Comparison of ENCODE assay signal across 22 cellular contexts in the genomic region with DNA sequence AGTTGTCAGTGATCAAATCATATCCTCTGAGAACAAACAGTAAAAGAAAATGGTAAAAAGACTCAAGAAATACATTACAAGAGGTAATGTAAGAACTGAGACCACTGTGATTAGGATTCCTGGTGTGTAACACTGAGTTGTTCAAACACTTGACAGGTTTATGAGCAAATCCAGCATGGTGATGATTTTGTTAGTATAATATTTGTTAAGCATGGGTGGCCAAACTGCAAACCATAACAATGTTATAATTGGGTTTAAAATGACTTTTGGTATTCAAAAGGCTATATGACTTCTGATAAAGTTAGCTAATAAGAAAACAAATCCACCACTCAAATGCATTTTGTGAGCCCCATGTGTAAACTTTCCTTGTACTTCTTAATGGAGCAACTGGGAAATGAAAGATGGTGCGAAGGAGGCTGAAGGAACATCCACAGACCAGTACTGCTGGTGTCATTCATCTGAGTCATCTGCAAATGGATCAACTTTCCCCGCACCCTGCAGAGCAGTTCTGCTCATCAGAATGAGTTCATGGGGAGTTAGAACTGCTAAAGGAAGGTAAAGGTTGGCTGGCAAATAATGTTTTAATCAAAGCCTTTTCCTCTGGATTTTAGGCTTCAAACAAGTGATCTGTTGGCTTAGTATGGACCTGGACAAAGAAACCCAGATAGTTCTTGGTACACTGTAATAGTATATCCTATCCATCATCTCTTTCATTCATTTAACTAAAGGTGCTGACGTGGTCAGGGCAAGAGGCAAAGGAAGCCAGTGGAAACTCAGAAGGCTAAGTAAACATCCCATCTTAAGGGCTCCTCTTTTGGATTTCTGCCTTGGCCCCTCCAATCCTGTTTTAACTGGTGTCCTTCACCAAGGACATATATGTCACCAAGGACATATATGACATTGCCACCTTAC. TPM values are rescaled to one million over a fixed set of nuclear protein-coding genes. Genes with fewer than 3 reads are reported as not detected.
A peak's percentile ranks its signal among the peaks of the same experiment; 100 is the strongest.
DNase-seq lines count a peak whose midpoint lies in the region; ATAC-seq and TF ChIP-seq lines count a peak whose summit lies in the region.
"Had no signal": no experiment of that assay in that cellular context is flagged by ENCODE, and none has a peak within 500 bp of the region (broad histone marks: within the 10 kb centered on the region; RNA-seq: fewer than 3 reads in every experiment).

No MANE protein-coding gene starts in this region.

- no peak overlapping the region for H3K56ac ChIP-seq in mesendoderm (ENCODE audit: low read length)

- H3K36me3 Mint-ChIP-seq in endodermal cell (ENCODE audit: low read depth): no peaks in the 10 kb centered on the region
- H3K36me3 Mint-ChIP-seq: activated naive CD4-positive, alpha-beta T cell treated with anti-CD3 and anti-CD28 coated beads, Interleukin-2, amount 50 U/mL, for 24 hours; naive thymus-derived CD8-positive, alpha-beta T cell had no signal

- no peak overlapping the region for H2AFZ ChIP-seq in PC-3 (ENCODE audit: low read length)

- H3K18ac ChIP-seq in mesendoderm (ENCODE audit: low read length): no peak overlapping the region

- H3K9ac ChIP-seq in PC-3 (ENCODE audit: low read length): no peak overlapping the region
- H3K9ac ChIP-seq in endodermal cell (ENCODE audit: extremely low read depth, low read length, poor library complexity, severe bottlenecking): no peak overlapping the region
- H3K9ac ChIP-seq in mesendoderm (ENCODE audit: low read length): no peak overlapping the region
- H3K9ac ChIP-seq: BLaER1 had no signal

- peak; percentile 80 for DNase-seq in Daoy (ENCODE audit: low read depth)
- DNase-seq in PC-3: peak; percentile 56
- peak; percentile 68 for DNase-seq in endodermal cell
- peak; percentile 38 for DNase-seq in mesendoderm
- DNase-seq in prostate gland (ENCODE audit: low spot score): no peak
- no peak for DNase-seq in NCI-H524 treated with DMSO at 0.1 percent for 48 hours (lab: John Stamatoyannopoulos, UW)
- DNase-seq in activated CD4-positive, alpha-beta T cell treated with anti-CD3 and anti-CD28 coated beads for 1 hour: no peak
- DNase-seq: activated CD4-positive, alpha-beta T cell treated with anti-CD3 and anti-CD28 coated beads, Interleukin-2, amount 10 ng/mL, durations not matched to agents 24 days and 14 days; effector memory CD4-positive, alpha-beta T cell; EL; naive thymus-derived CD8-positive, alpha-beta T cell; NCI-H1417; NCI-H510A treated with DMSO at 0.1 percent for 48 hours; right lobe of liver; T-helper 17 cell had no signal

- H3K4me3 Mint-ChIP-seq in endodermal cell: no peak overlapping the region
- H3K4me3 Mint-ChIP-seq: activated CD4-positive, alpha-beta T cell treated with anti-CD3 and anti-CD28 coated beads, Interleukin-2, amount 10 ng/mL, durations not matched to agents 24 days and 14 days; activated naive CD4-positive, alpha-beta T cell treated with anti-CD3 and anti-CD28 coated beads, Interleukin-2, amount 50 U/mL, for 24 hours; activated T-helper 1 cell treated with anti-CD3 and anti-CD28 coated beads, Interleukin-12 subunit alpha, Interleukin-12 subunit beta, Interleukin-2, Interleukin-4 antibody, amounts not matched to agents 30 ng/mL and 10 ng/mL and 1 ng/mL, durations not matched to agents 14 hours and 24 hours and 36 hours; naive thymus-derived CD8-positive, alpha-beta T cell; T-helper 17 cell had no signal

- ATAC-seq in PC-3 (peak; percentile 47), GM19328 (IDR thresholded peaks at IDR 0.05; ENCODE audit: unreplicated experiment) (no peak)
- ATAC-seq: naive thymus-derived CD8-positive, alpha-beta T cell; right lobe of liver; T-helper 17 cell had no signal

- no TSS peak for BruUV-seq in PC-3 (replicated peaks; lab: Mats Ljungman, UMichigan)

- no peaks in the 10 kb centered on the region for H3K79me1 ChIP-seq in mesendoderm (ENCODE audit: low read length)

- TF ChIP-seq CTCF in PC-3 (conservative IDR thresholded peaks at IDR 0.05; ENCODE audit: low read depth, low read length): no peak
- TF ChIP-seq CTCF in endodermal cell (conservative IDR thresholded peaks at IDR 0.05): no peak
- TF ChIP-seq CTCF in prostate gland (IDR thresholded peaks at IDR 0.05): no peak

- no peaks in the 10 kb centered on the region for H3K9me2 ChIP-seq in PC-3 (replicated peaks; ENCODE audit: low read length)

- H3K4me1 Mint-ChIP-seq in endodermal cell: peaks cover 5% of the 10 kb centered on the region
- H3K4me1 Mint-ChIP-seq: activated naive CD4-positive, alpha-beta T cell treated with anti-CD3 and anti-CD28 coated beads, Interleukin-2, amount 50 U/mL, for 24 hours; naive thymus-derived CD8-positive, alpha-beta T cell had no signal

- H3K4me1 ChIP-seq in PC-3 (ENCODE audit: insufficient read depth, low read length) (peaks cover 24% of the 10 kb centered on the region), endodermal cell (ENCODE audit: control insufficient read depth, insufficient read depth, low read length) (no peaks in the 10 kb centered on the region), mesendoderm (ENCODE audit: control insufficient read depth, low read depth, low read length) (peaks cover 5% of the 10 kb centered on the region), prostate gland (replicated peaks) (no peaks in the 10 kb centered on the region)
- H3K4me1 ChIP-seq: right lobe of liver had no signal

- no peak overlapping the region for H3K27ac Mint-ChIP-seq in endodermal cell
- H3K27ac Mint-ChIP-seq: activated CD4-positive, alpha-beta T cell treated with anti-CD3 and anti-CD28 coated beads, Interleukin-2, amount 10 ng/mL, durations not matched to agents 24 days and 14 days; activated naive CD4-positive, alpha-beta T cell treated with anti-CD3 and anti-CD28 coated beads, Interleukin-2, amount 50 U/mL, for 24 hours; activated T-helper 1 cell treated with anti-CD3 and anti-CD28 coated beads, Interleukin-12 subunit alpha, Interleukin-12 subunit beta, Interleukin-2, Interleukin-4 antibody, amounts not matched to agents 30 ng/mL and 10 ng/mL and 1 ng/mL, durations not matched to agents 14 hours and 24 hours and 36 hours; T-helper 17 cell had no signal

- POLR2A ChIA-PET in PC-3 (lab: Charles Lee; ENCODE audit: unreplicated experiment): interaction anchor here (0.6 kb wide), 1 partner anchor 1223 kb away, joined by 3 read pairs; no protein-coding TSS in a partner anchor

- H3K4me3 ChIP-seq in PC-3 (ENCODE audit: low read length) (no peak overlapping the region), endodermal cell (ENCODE audit: low read length) (no peak overlapping the region), mesendoderm (ENCODE audit: low read length) (no peak overlapping the region), prostate gland (no peak overlapping the region)
- H3K4me3 ChIP-seq: ascending aorta, BLaER1, right lobe of liver, SK-N-MC had no signal

- H3K9me3 ChIP-seq in PC-3 (ENCODE audit: low read length) (no peaks in the 10 kb centered on the region), endodermal cell (ENCODE audit: control insufficient read depth, low read length) (no peaks in the 10 kb centered on the region), prostate gland (no peaks in the 10 kb centered on the region)
- H3K9me3 ChIP-seq: ascending aorta, BLaER1, right lobe of liver had no signal

- H4K5ac ChIP-seq in mesendoderm (ENCODE audit: low read length): no peak overlapping the region

- H2AK5ac ChIP-seq in mesendoderm (ENCODE audit: low read length): no peak overlapping the region

- no peak overlapping the region for H2BK5ac ChIP-seq in mesendoderm (ENCODE audit: low read length)

- no peaks in the 10 kb centered on the region for H3F3A ChIP-seq in PC-3 (ENCODE audit: low read length, unreplicated experiment)

- H3K27me3 Mint-ChIP-seq in endodermal cell (ENCODE audit: insufficient read depth): no peaks in the 10 kb centered on the region

- H3K27me3 ChIP-seq in PC-3 (ENCODE audit: low read length) (no peaks in the 10 kb centered on the region), endodermal cell (ENCODE audit: control insufficient read depth, insufficient read depth, low read length, poor library complexity, severe bottlenecking) (no peaks in the 10 kb centered on the region), mesendoderm (ENCODE audit: insufficient read depth, low read length, poor library complexity) (no peaks in the 10 kb centered on the region), prostate gland (replicated peaks; ENCODE audit: insufficient read depth) (no peaks in the 10 kb centered on the region)
- H3K27me3 ChIP-seq: ascending aorta, BLaER1, right lobe of liver had no signal

- TF ChIP-seq POLR2A in prostate gland (IDR thresholded peaks at IDR 0.05): no peak

- no peak overlapping the region for H3K4ac ChIP-seq in mesendoderm (ENCODE audit: low read depth, low read length)

- no peak overlapping the region for H3K23ac ChIP-seq in mesendoderm (ENCODE audit: low read length)

- H2BK15ac ChIP-seq in mesendoderm (replicated peaks; ENCODE audit: low read depth): no peak overlapping the region

- no peaks in the 10 kb centered on the region for H3K9me3 Mint-ChIP-seq in endodermal cell
- H3K9me3 Mint-ChIP-seq: activated CD4-positive, alpha-beta T cell treated with anti-CD3 and anti-CD28 coated beads, Interleukin-2, amount 10 ng/mL, durations not matched to agents 24 days and 14 days; activated naive CD4-positive, alpha-beta T cell treated with anti-CD3 and anti-CD28 coated beads, Interleukin-2, amount 50 U/mL, for 24 hours; activated T-helper 1 cell treated with anti-CD3 and anti-CD28 coated beads, Interleukin-12 subunit alpha, Interleukin-12 subunit beta, Interleukin-2, Interleukin-4 antibody, amounts not matched to agents 30 ng/mL and 10 ng/mL and 1 ng/mL, durations not matched to agents 14 hours and 24 hours and 36 hours; naive thymus-derived CD8-positive, alpha-beta T cell had no signal

- H3K36me3 ChIP-seq in PC-3 (ENCODE audit: low read depth, low read length) (no peaks in the 10 kb centered on the region), endodermal cell (ENCODE audit: control insufficient read depth, insufficient read depth, low read length) (no peaks in the 10 kb centered on the region), mesendoderm (ENCODE audit: control insufficient read depth, insufficient read depth, low read length) (no peaks in the 10 kb centered on the region), prostate gland (no peaks in the 10 kb centered on the region)
- H3K36me3 ChIP-seq: ascending aorta, BLaER1, right lobe of liver had no signal

- H3K27ac ChIP-seq in PC-3 (ENCODE audit: low read length) (no peak overlapping the region), endodermal cell (ENCODE audit: low read depth, low read length) (no peak overlapping the region), mesendoderm (ENCODE audit: low read depth, low read length) (no peak overlapping the region), prostate gland (no peak overlapping the region)
- H3K27ac ChIP-seq: ascending aorta, BLaER1, right lobe of liver, RWPE1, SK-N-MC had no signal

- H3K79me2 ChIP-seq in PC-3 (ENCODE audit: low read length) (no peaks in the 10 kb centered on the region), mesendoderm (ENCODE audit: control insufficient read depth, insufficient read depth, low read length) (no peaks in the 10 kb centered on the region)

- intact Hi-C loops in PC-3 (cut with micrococcal nuclease): loop anchor here (5.0 kb wide), 1 partner anchor 33 kb away; no protein-coding TSS in a partner anchor
- intact Hi-C loops in prostate gland (cut with DNase I): loop anchor here (5.0 kb wide), 1 partner anchor 43 kb away; a partner anchor contains a TSS

- WGBS in endodermal cell (ENCODE audit: insufficient coverage in 1 of 2, insufficient read length in 1 of 2), 2 experiments: 75 to 82% methylated on average over 3 of the region's 3 CpGs
- WGBS in mesendoderm (ENCODE audit: extremely low coverage, insufficient coverage, low lambda C conversion rate): no CpG with 5 or more reads among the region's 3 CpGs
- WGBS in prostate gland: 79% methylated on average over 3 of the region's 3 CpGs

- CTCF ChIA-PET in PC-3 (lab: Charles Lee): no interaction called here

- H4K8ac ChIP-seq in mesendoderm (ENCODE audit: low read depth, low read length): no peak overlapping the region

- H3K4me2 ChIP-seq in PC-3 (ENCODE audit: low read length): peak overlapping the region; percentile 10; the same call in 1 of the 2 replicates
- no peak overlapping the region for H3K4me2 ChIP-seq in mesendoderm (ENCODE audit: low read length)
- H3K4me2 ChIP-seq: BLaER1 had no signal

- H2BK120ac ChIP-seq in mesendoderm (ENCODE audit: low read depth, low read length): no peak overlapping the region

- no peaks in the 10 kb centered on the region for H4K20me1 ChIP-seq in PC-3 (ENCODE audit: low read length)
- H4K20me1 ChIP-seq: BLaER1 had no signal

RNA-seq across cellular contexts. Expression of a gene that starts 45.0 kb away (rescaled TPM):
- total RNA-seq in Daoy (2014; rRNA removed; shearing (Covaris generic)): 10.9 and 17.1 TPM in 2 replicates
- total RNA-seq in PC-3 (2014; rRNA removed): 0.77 and 0.81 TPM in 2 replicates
- total RNA-seq in endodermal cell: 1 to 10 TPM; 1.5 to 2.2 TPM
- 4.6 TPM for polyA plus RNA-seq in endodermal cell (2013, experiment 1 of 2)
- 3.9 TPM for polyA plus RNA-seq in endodermal cell (2013, experiment 2 of 2)
- 2.5 TPM for polyA plus RNA-seq in mesendoderm (2013, experiment 1 of 2)
- 2.6 TPM for polyA plus RNA-seq in mesendoderm (2013, experiment 2 of 2)
- 10 to 100 TPM; 16.1 to 34.1 TPM for total RNA-seq in prostate gland

Comparison
In these comparisons a context has a peak if more than half of its experiments do, and no peak if none do; other contexts are left out.
1. DNase-seq: peak in Daoy (single experiment), PC-3 (single experiment), endodermal cell (single experiment) and mesendoderm (single experiment); none in prostate gland (single experiment), NCI-H524 treated with DMSO at 0.1 percent for 48 hours (single experiment) and activated CD4-positive, alpha-beta T cell treated with anti-CD3 and anti-CD28 coated beads for 1 hour (single experiment).